ENCODE assay signal across 26 cellular contexts in the genomic region with DNA sequence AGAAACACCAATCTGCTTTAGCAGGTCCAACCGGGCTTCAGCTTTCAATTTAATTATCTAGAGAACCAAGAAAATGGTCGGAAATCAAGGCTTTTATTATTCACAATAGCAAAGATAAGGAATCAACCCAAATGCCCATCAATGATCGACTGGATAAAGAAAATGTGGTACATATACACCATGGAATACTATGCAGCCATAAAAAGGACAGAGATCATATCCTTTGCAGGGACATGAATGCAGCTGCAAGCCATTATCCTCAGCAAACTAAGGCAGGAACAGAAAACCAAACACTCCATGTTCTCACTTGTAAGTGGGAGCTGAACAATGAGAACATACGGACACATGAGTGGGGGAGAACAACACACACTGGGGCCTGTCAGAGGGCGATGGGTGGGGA.
"Had no signal": no experiment of that assay in that cellular context is flagged by ENCODE, and none has a peak within 500 bp of the region (broad histone marks: within the 10 kb centered on the region; RNA-seq: fewer than 3 reads in every experiment).

No MANE protein-coding gene starts in this region.

- H3K9me3 Mint-ChIP-seq: dendritic cell treated with granulocyte-macrophage colony-stimulating factor and Interleukin-4, amounts not matched to agents 40 ng/mL and 50 ng/mL, for 4 days; effector memory CD8-positive, alpha-beta T cell; endodermal cell had no signal

- H3K27me3 Mint-ChIP-seq: dendritic cell treated with granulocyte-macrophage colony-stimulating factor and Interleukin-4, amounts not matched to agents 40 ng/mL and 50 ng/mL, for 4 days; effector memory CD8-positive, alpha-beta T cell had no signal

- H3K36me3 ChIP-seq: colonic mucosa, gastrocnemius medialis had no signal

- FAIRE-seq: endometrium, islet of Langerhans, keratinocyte had no signal

- ATAC-seq: effector memory CD8-positive, alpha-beta T cell; esophagus mucosa; gastrocnemius medialis; heart right ventricle; left cardiac atrium; left lung; left ventricle myocardium superior; lower lobe of right lung had no signal

- DNase-seq: colonic mucosa; cortex of kidney; effector CD8-positive, alpha-beta T cell; effector memory CD8-positive, alpha-beta T cell; endodermal cell; erythroblast; esophagus squamous epithelium; foreskin fibroblast; foreskin melanocyte; gastrocnemius medialis; glutamatergic neuron; head of caudate nucleus; heart right ventricle; hippocampal formation; left cardiac atrium; left lung; left ventricle myocardium superior; lower lobe of right lung; mesendoderm; midbrain had no signal

- H3K4me1 ChIP-seq: colonic mucosa, lower lobe of right lung had no signal

- H3K4me3 Mint-ChIP-seq: dendritic cell treated with granulocyte-macrophage colony-stimulating factor and Interleukin-4, amounts not matched to agents 40 ng/mL and 50 ng/mL, for 4 days; effector memory CD8-positive, alpha-beta T cell; endodermal cell had no signal

- H3K4me3 ChIP-seq: colonic mucosa, esophagus squamous epithelium, gastrocnemius medialis, heart right ventricle, left lung, lower lobe of right lung had no signal

- H3K27ac ChIP-seq: colonic mucosa, epithelial cell of prostate, esophagus squamous epithelium, gastrocnemius medialis, left lung, lower lobe of right lung had no signal

- H3K9me3 ChIP-seq: colonic mucosa, esophagus squamous epithelium, gastrocnemius medialis, heart right ventricle, left lung, lower lobe of right lung had no signal

- H3K27ac Mint-ChIP-seq: dendritic cell treated with granulocyte-macrophage colony-stimulating factor and Interleukin-4, amounts not matched to agents 40 ng/mL and 50 ng/mL, for 4 days; effector memory CD8-positive, alpha-beta T cell; endodermal cell had no signal

- H3K27me3 ChIP-seq: colonic mucosa, esophagus squamous epithelium, gastrocnemius medialis, heart right ventricle, left lung had no signal
